Comparison of ENCODE assay signal across 10 cellular contexts in genomic region chr6:1796706-1797529, GRCh38.
DNase-seq lines count a peak whose midpoint lies in the region; ATAC-seq and TF ChIP-seq lines count a peak whose summit lies in the region.
"Had no signal": no experiment of that assay in that cellular context is flagged by ENCODE, and none has a peak within 500 bp of the region (broad histone marks: within the 10 kb centered on the region; RNA-seq: fewer than 3 reads in every experiment).

No MANE protein-coding gene starts in this region.

- H3K27ac ChIP-seq in OCI-LY7 (ENCODE audit: low read depth, low read length, poor library complexity, severe bottlenecking), result no peak overlapping the region
- no peak overlapping the region for H3K27ac ChIP-seq in naive thymus-derived CD4-positive, alpha-beta T cell (ENCODE audit: low read depth, low read length)

- POLR2A ChIA-PET in OCI-LY7 (lab: Charles Lee), result interaction anchor here (0.6 to 2.6 kb wide), 8 partner anchors 12 to 1283 kb away, joined by 3 to 15 read pairs (median 3); no protein-coding TSS in a partner anchor
- POLR2A ChIA-PET in naive thymus-derived CD4-positive, alpha-beta T cell (lab: Charles Lee), result no interaction called here
- POLR2A ChIA-PET in activated CD4-positive, alpha-beta T cell treated with anti-CD3 and anti-CD28 coated beads, Interleukin-2, amount 10 ng/mL, durations not matched to agents 7 days and 5 days (lab: Charles Lee), result no interaction called here

- DNase-seq in Calu3 (no peak), OCI-LY7 (ENCODE audit: low spot score) (peak; percentile 61), OCI-M2 (lab: John Stamatoyannopoulos, UW; ENCODE audit: unreplicated experiment) (no peak)
- DNase-seq in naive thymus-derived CD4-positive, alpha-beta T cell, result no peak
- DNase-seq in activated CD8-positive, alpha-beta memory T cell treated with anti-CD3 and anti-CD28 coated beads, Interleukin-2, amount 10 ng/mL, durations not matched to agents 7 days and 5 days, result no peak
- DNase-seq in activated CD4-positive, alpha-beta T cell treated with anti-CD3 and anti-CD28 coated beads, Interleukin-2, amount 10 ng/mL, durations not matched to agents 7 days and 5 days, result no peak
- DNase-seq: NCI-H2029 treated with DMSO at 0.1 percent for 48 hours; stimulated activated CD4-positive, alpha-beta T cell treated with anti-CD3 and anti-CD28 coated beads, Interleukin-4, amount 100 ng/mL, for 24 hours had no signal

- no peaks in the 10 kb centered on the region for H3K9me3 ChIP-seq in OCI-LY7 (ENCODE audit: low read length)
- H3K9me3 ChIP-seq in naive thymus-derived CD4-positive, alpha-beta T cell (ENCODE audit: control insufficient read depth in 2 of 3, low read length in 3 of 3), result no peaks in the 10 kb centered on the region

- CTCF ChIA-PET in Calu3 (lab: Charles Lee), result no interaction called here
- CTCF ChIA-PET in OCI-LY7 (lab: Charles Lee; ENCODE audit: unreplicated experiment), result interaction anchor here (1.1 kb wide), 1 partner anchor 67 kb away, joined by 3 read pairs; no protein-coding TSS in a partner anchor
- CTCF ChIA-PET in naive thymus-derived CD4-positive, alpha-beta T cell (lab: Charles Lee), result no interaction called here
- CTCF ChIA-PET in activated CD8-positive, alpha-beta memory T cell treated with anti-CD3 and anti-CD28 coated beads, Interleukin-2, amount 10 ng/mL, durations not matched to agents 7 days and 5 days (lab: Charles Lee), result interaction anchor here (0.6 to 1.2 kb wide), 2 partner anchors 12 to 583 kb away, joined by 3 read pairs; no protein-coding TSS in a partner anchor
- CTCF ChIA-PET in activated CD4-positive, alpha-beta T cell treated with anti-CD3 and anti-CD28 coated beads, Interleukin-2, amount 10 ng/mL, durations not matched to agents 7 days and 5 days (lab: Charles Lee), result no interaction called here

- TF ChIP-seq CTCF in Calu3 (IDR thresholded peaks at IDR 0.05; ENCODE audit: unreplicated experiment) (no peak), OCI-LY7 (conservative IDR thresholded peaks at IDR 0.05; ENCODE audit: low read length) (no peak)

- ATAC-seq in GM19351 (IDR thresholded peaks at IDR 0.05; ENCODE audit: unreplicated experiment) (peak; percentile 87), HG02885 (IDR thresholded peaks at IDR 0.05; ENCODE audit: poor library complexity, unreplicated experiment) (peak; percentile 89)
- no peak for ATAC-seq in naive thymus-derived CD4-positive, alpha-beta T cell
- ATAC-seq in activated CD8-positive, alpha-beta memory T cell treated with anti-CD3 and anti-CD28 coated beads, Interleukin-2, amount 10 ng/mL, durations not matched to agents 7 days and 5 days, result no peak

- intact Hi-C loops in Calu3 (cut with micrococcal nuclease; ENCODE audit: unreplicated experiment), result no loop called here
- intact Hi-C loops in OCI-LY7 (cut with micrococcal nuclease; ENCODE audit: unreplicated experiment), result loop anchor here (1.0 to 10.0 kb wide), 2 partner anchors 58 to 308 kb away; no protein-coding TSS in a partner anchor
- intact Hi-C loops in naive thymus-derived CD4-positive, alpha-beta T cell (cut with micrococcal nuclease), result no loop called here

- H3K9me2 ChIP-seq in OCI-LY7 (ENCODE audit: insufficient read depth, low read length), result no peaks in the 10 kb centered on the region

- H2AFZ ChIP-seq in OCI-LY7 (ENCODE audit: low read length), result no peak overlapping the region

- no peak overlapping the region for H3K4me3 Mint-ChIP-seq in Calu3 (ENCODE audit: low read depth, unreplicated experiment)
- H3K4me3 Mint-ChIP-seq in naive thymus-derived CD4-positive, alpha-beta T cell, result no peak overlapping the region
- H3K4me3 Mint-ChIP-seq in activated CD8-positive, alpha-beta memory T cell treated with anti-CD3 and anti-CD28 coated beads, Interleukin-2, amount 10 ng/mL, durations not matched to agents 7 days and 5 days, result no peak overlapping the region
- H3K4me3 Mint-ChIP-seq in activated CD4-positive, alpha-beta T cell treated with anti-CD3 and anti-CD28 coated beads, Interleukin-2, amount 10 ng/mL, durations not matched to agents 7 days and 5 days, result no peak overlapping the region

- H4K20me1 ChIP-seq in OCI-LY7 (ENCODE audit: insufficient read depth, low read length), result no peaks in the 10 kb centered on the region

- H3K36me3 Mint-ChIP-seq in Calu3 (ENCODE audit: insufficient read depth, unreplicated experiment), result peaks cover 5% of the 10 kb centered on the region
- H3K36me3 Mint-ChIP-seq in naive thymus-derived CD4-positive, alpha-beta T cell, result peaks cover 0 to 9% (median 4%) of the 10 kb centered on the region in 5 donors
- no peaks in the 10 kb centered on the region for H3K36me3 Mint-ChIP-seq in activated CD8-positive, alpha-beta memory T cell treated with anti-CD3 and anti-CD28 coated beads, Interleukin-2, amount 10 ng/mL, durations not matched to agents 7 days and 5 days
- no peaks in the 10 kb centered on the region for H3K36me3 Mint-ChIP-seq in activated CD4-positive, alpha-beta T cell treated with anti-CD3 and anti-CD28 coated beads, Interleukin-2, amount 10 ng/mL, durations not matched to agents 7 days and 5 days (ENCODE audit: low read depth)

- H3K36me3 ChIP-seq in OCI-LY7 (ENCODE audit: insufficient read depth, low read length), result no peaks in the 10 kb centered on the region
- H3K36me3 ChIP-seq in naive thymus-derived CD4-positive, alpha-beta T cell (ENCODE audit: control insufficient read depth in 2 of 3, insufficient read depth in 3 of 3, low read length in 3 of 3), result no peaks in the 10 kb centered on the region

- peaks cover 10% of the 10 kb centered on the region for H3K4me1 Mint-ChIP-seq in Calu3 (ENCODE audit: low read depth, unreplicated experiment)
- peaks cover 0 to 14% (median 0%) of the 10 kb centered on the region in 7 donors for H3K4me1 Mint-ChIP-seq in naive thymus-derived CD4-positive, alpha-beta T cell
- peaks cover 9% of the 10 kb centered on the region for H3K4me1 Mint-ChIP-seq in activated CD8-positive, alpha-beta memory T cell treated with anti-CD3 and anti-CD28 coated beads, Interleukin-2, amount 10 ng/mL, durations not matched to agents 7 days and 5 days
- H3K4me1 Mint-ChIP-seq in activated CD4-positive, alpha-beta T cell treated with anti-CD3 and anti-CD28 coated beads, Interleukin-2, amount 10 ng/mL, durations not matched to agents 7 days and 5 days, result peaks cover 12% of the 10 kb centered on the region

- peaks cover 13% of the 10 kb centered on the region for H3K4me1 ChIP-seq in OCI-LY7 (ENCODE audit: insufficient read depth, low read length, poor library complexity, severe bottlenecking)
- no peaks in the 10 kb centered on the region for H3K4me1 ChIP-seq in naive thymus-derived CD4-positive, alpha-beta T cell (ENCODE audit: control insufficient read depth in 2 of 2, insufficient read depth in 2 of 2, low read length in 2 of 2)

- peak overlapping the region; percentile 36 for H3K4me2 ChIP-seq in OCI-LY7 (ENCODE audit: low read length)

- no peaks in the 10 kb centered on the region for H3K79me2 ChIP-seq in OCI-LY7 (ENCODE audit: insufficient read depth, low read depth, low read length)

- BruUV-seq in Calu3 (replicated peaks; lab: Mats Ljungman, UMichigan) (no TSS peak), OCI-LY7 (replicated peaks; lab: Mats Ljungman, UMichigan) (no TSS peak)

- H3K9me3 Mint-ChIP-seq in Calu3 (ENCODE audit: low read depth, unreplicated experiment), result no peaks in the 10 kb centered on the region
- H3K9me3 Mint-ChIP-seq in naive thymus-derived CD4-positive, alpha-beta T cell, result no peaks in the 10 kb centered on the region
- H3K9me3 Mint-ChIP-seq in activated CD8-positive, alpha-beta memory T cell treated with anti-CD3 and anti-CD28 coated beads, Interleukin-2, amount 10 ng/mL, durations not matched to agents 7 days and 5 days (ENCODE audit: low read depth), result no peaks in the 10 kb centered on the region
- H3K9me3 Mint-ChIP-seq in activated CD4-positive, alpha-beta T cell treated with anti-CD3 and anti-CD28 coated beads, Interleukin-2, amount 10 ng/mL, durations not matched to agents 7 days and 5 days, result no peaks in the 10 kb centered on the region

- no peaks in the 10 kb centered on the region for H3K27me3 ChIP-seq in naive thymus-derived CD4-positive, alpha-beta T cell (ENCODE audit: control insufficient read depth in 2 of 2, insufficient read depth in 2 of 2, low read length in 2 of 2)

- H3K4me3 ChIP-seq in OCI-LY7 (ENCODE audit: low read depth, low read length, poor library complexity, severe bottlenecking), result no peak overlapping the region
- no peak overlapping the region for H3K4me3 ChIP-seq in naive thymus-derived CD4-positive, alpha-beta T cell (ENCODE audit: low read length)

- H3K27ac Mint-ChIP-seq in Calu3 (ENCODE audit: unreplicated experiment), result peak overlapping the region; percentile 23
- H3K27ac Mint-ChIP-seq in naive thymus-derived CD4-positive, alpha-beta T cell, result no peak overlapping the region
- no peak overlapping the region for H3K27ac Mint-ChIP-seq in activated CD8-positive, alpha-beta memory T cell treated with anti-CD3 and anti-CD28 coated beads, Interleukin-2, amount 10 ng/mL, durations not matched to agents 7 days and 5 days
- H3K27ac Mint-ChIP-seq in activated CD4-positive, alpha-beta T cell treated with anti-CD3 and anti-CD28 coated beads, Interleukin-2, amount 10 ng/mL, durations not matched to agents 7 days and 5 days, result no peak overlapping the region

- H3K27me3 Mint-ChIP-seq in Calu3 (ENCODE audit: unreplicated experiment), result no peaks in the 10 kb centered on the region
- no peaks in the 10 kb centered on the region for H3K27me3 Mint-ChIP-seq in naive thymus-derived CD4-positive, alpha-beta T cell
- H3K27me3 Mint-ChIP-seq in activated CD8-positive, alpha-beta memory T cell treated with anti-CD3 and anti-CD28 coated beads, Interleukin-2, amount 10 ng/mL, durations not matched to agents 7 days and 5 days, result no peaks in the 10 kb centered on the region
- H3K27me3 Mint-ChIP-seq in activated CD4-positive, alpha-beta T cell treated with anti-CD3 and anti-CD28 coated beads, Interleukin-2, amount 10 ng/mL, durations not matched to agents 7 days and 5 days, result no peaks in the 10 kb centered on the region

Comparison
In these comparisons a context has a peak if more than half of its experiments do, and no peak if none do; other contexts are left out.
1. ATAC-seq: peak in GM19351 (single experiment) and HG02885 (single experiment); none in naive thymus-derived CD4-positive, alpha-beta T cell (single experiment) and activated CD8-positive, alpha-beta memory T cell treated with anti-CD3 and anti-CD28 coated beads, Interleukin-2, amount 10 ng/mL, durations not matched to agents 7 days and 5 days (single experiment).
2. CTCF ChIA-PET loops: an anchor here in OCI-LY7 (1.1 kb wide) and activated CD8-positive, alpha-beta memory T cell treated with anti-CD3 and anti-CD28 coated beads, Interleukin-2, amount 10 ng/mL, durations not matched to agents 7 days and 5 days (0.6 to 1.2 kb wide); none called in Calu3, naive thymus-derived CD4-positive, alpha-beta T cell and activated CD4-positive, alpha-beta T cell treated with anti-CD3 and anti-CD28 coated beads, Interleukin-2, amount 10 ng/mL, durations not matched to agents 7 days and 5 days.